ENCODE assay signal across 11 cellular contexts in the genomic region with DNA sequence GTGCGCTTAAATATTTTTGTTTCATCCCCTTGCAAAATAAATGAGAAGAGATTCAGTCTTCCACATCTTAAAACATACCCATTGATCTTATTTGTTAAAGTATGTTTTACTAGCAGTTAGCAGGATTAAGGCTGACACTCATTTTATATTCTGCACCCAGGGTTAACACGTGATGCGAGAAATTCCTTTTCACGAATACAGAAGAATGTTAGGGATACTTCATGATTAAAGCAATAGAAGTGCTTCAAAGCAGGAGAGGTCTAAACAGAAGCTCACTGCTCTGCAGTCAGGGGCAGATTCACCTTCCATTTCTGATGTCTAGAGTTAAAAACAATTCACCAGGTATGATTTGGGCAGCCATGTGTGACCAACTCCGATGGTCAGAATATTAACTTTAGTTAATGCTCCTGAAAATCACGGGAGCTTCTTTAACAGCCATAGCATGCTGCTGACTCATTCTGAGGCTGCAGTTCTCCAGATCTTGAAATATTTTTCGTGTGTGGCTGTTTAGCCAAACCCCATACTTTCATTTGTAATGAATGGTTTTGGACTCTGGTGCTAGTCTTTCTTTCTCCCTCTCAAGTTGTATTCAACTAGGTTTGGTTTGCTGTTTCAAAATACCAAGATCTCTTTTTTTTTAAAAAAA. TPM values are rescaled to one million over a fixed set of nuclear protein-coding genes. Genes with fewer than 3 reads are reported as not detected.
DNase-seq lines count a peak whose midpoint lies in the region; ATAC-seq and TF ChIP-seq lines count a peak whose summit lies in the region.
"Had no signal": no experiment of that assay in that cellular context is flagged by ENCODE, and none has a peak within 500 bp of the region (broad histone marks: within the 10 kb centered on the region; RNA-seq: fewer than 3 reads in every experiment).

No MANE protein-coding gene starts in this region.

- H3K9me3 ChIP-seq in effector memory CD4-positive, alpha-beta T cell (ENCODE audit: control insufficient read depth, low read length), result no peaks in the 10 kb centered on the region

- intact Hi-C loops in activated naive CD4-positive, alpha-beta T cell treated with anti-CD3 and anti-CD28 coated beads for 36 hours (cut with micrococcal nuclease), result no loop called here

- no peak overlapping the region for H3K27ac ChIP-seq in effector memory CD4-positive, alpha-beta T cell (ENCODE audit: insufficient read depth, low read length, poor library complexity, severe bottlenecking)

- no peaks in the 10 kb centered on the region for H3K4me1 ChIP-seq in effector memory CD4-positive, alpha-beta T cell (ENCODE audit: control insufficient read depth, insufficient read depth, low read length, poor library complexity, severe bottlenecking)

- no peak overlapping the region for H3K27ac Mint-ChIP-seq in activated naive CD4-positive, alpha-beta T cell treated with anti-CD3 and anti-CD28 coated beads for 36 hours
- H3K27ac Mint-ChIP-seq: T-helper 17 cell had no signal

- no peaks in the 10 kb centered on the region for H3K9me3 Mint-ChIP-seq in activated naive CD4-positive, alpha-beta T cell treated with anti-CD3 and anti-CD28 coated beads for 36 hours

- CTCF ChIA-PET in activated naive CD4-positive, alpha-beta T cell treated with anti-CD3 and anti-CD28 coated beads for 36 hours (lab: Charles Lee), result no interaction called here

- H3K27me3 ChIP-seq in effector memory CD4-positive, alpha-beta T cell (replicated peaks; ENCODE audit: control insufficient read depth, insufficient read depth, low read length, poor library complexity, severe bottlenecking), result no peaks in the 10 kb centered on the region
- H3K27me3 ChIP-seq: dorsolateral prefrontal cortex had no signal

- H3K4me3 Mint-ChIP-seq in activated naive CD4-positive, alpha-beta T cell treated with anti-CD3 and anti-CD28 coated beads for 36 hours, result no peak overlapping the region
- H3K4me3 Mint-ChIP-seq: T-helper 17 cell had no signal

- in situ Hi-C loops in astrocyte of the spinal cord (cut with HindIII; ENCODE audit: low sequenced_read_pairs), result no loop called here

- H3K36me3 Mint-ChIP-seq in activated naive CD4-positive, alpha-beta T cell treated with anti-CD3 and anti-CD28 coated beads for 36 hours (ENCODE audit: low read depth), result no peaks in the 10 kb centered on the region

- TF ChIP-seq CTCF in astrocyte of the spinal cord (IDR thresholded peaks at IDR 0.05; ENCODE audit: low read depth, low read length), result no peak

- ATAC-seq in HG02885 (IDR thresholded peaks at IDR 0.05; ENCODE audit: poor library complexity, unreplicated experiment), result peak; percentile 66
- ATAC-seq: T-helper 17 cell had no signal

- DNase-seq in AG20443 (ENCODE audit: low spot score), result peak; percentile 76
- peak; percentile 86 for DNase-seq in astrocyte of the spinal cord (ENCODE audit: low read depth, low spot score)
- DNase-seq in lung microvascular endothelial cell (ENCODE audit: low read depth in 2 of 2), result peak; percentile 52 to 74
- DNase-seq in DMS153 (lab: John Stamatoyannopoulos, UW), result no peak
- DNase-seq in GF-D8 (lab: John Stamatoyannopoulos, UW), result no peak
- DNase-seq in activated naive CD4-positive, alpha-beta T cell treated with anti-CD3 and anti-CD28 coated beads for 36 hours, result no peak
- DNase-seq in effector memory CD4-positive, alpha-beta T cell, result no peak
- DNase-seq: dorsolateral prefrontal cortex; stimulated activated CD4-positive, alpha-beta T cell treated with anti-CD3 and anti-CD28 coated beads, Interleukin-15, amount 100 ng/mL, for 24 hours; T-helper 17 cell had no signal

- H3K36me3 ChIP-seq in effector memory CD4-positive, alpha-beta T cell (ENCODE audit: control insufficient read depth, insufficient read depth, low read length), result no peaks in the 10 kb centered on the region

- H3K4me1 Mint-ChIP-seq in activated naive CD4-positive, alpha-beta T cell treated with anti-CD3 and anti-CD28 coated beads for 36 hours (ENCODE audit: low read depth), result no peaks in the 10 kb centered on the region

- no peaks in the 10 kb centered on the region for H3K27me3 Mint-ChIP-seq in activated naive CD4-positive, alpha-beta T cell treated with anti-CD3 and anti-CD28 coated beads for 36 hours (ENCODE audit: low read depth)

- no peak overlapping the region for H3K4me3 ChIP-seq in astrocyte of the spinal cord (ENCODE audit: low read depth, low read length)
- no peak overlapping the region for H3K4me3 ChIP-seq in effector memory CD4-positive, alpha-beta T cell (ENCODE audit: insufficient read depth, low read depth, low read length, poor library complexity, severe bottlenecking)
- H3K4me3 ChIP-seq: dorsolateral prefrontal cortex had no signal

RNA-seq across cellular contexts. Expression of gene BCAR3, which starts 19.7 kb away (rescaled TPM):
- total RNA-seq in lung microvascular endothelial cell, result 24.6 and 34.1 TPM in 2 replicates
- total RNA-seq in activated naive CD4-positive, alpha-beta T cell treated with anti-CD3 and anti-CD28 coated beads for 36 hours, result under 1 TPM; 0.42 to 0.55 TPM

Comparison
In these comparisons a context has a peak if more than half of its experiments do, and no peak if none do; other contexts are left out.
1. DNase-seq: peak in AG20443 (single experiment), astrocyte of the spinal cord (single experiment) and lung microvascular endothelial cell (2 of 2); none in DMS153 (single experiment), GF-D8 (single experiment), activated naive CD4-positive, alpha-beta T cell treated with anti-CD3 and anti-CD28 coated beads for 36 hours (single experiment) and effector memory CD4-positive, alpha-beta T cell (0 of 3).
2. RNA of gene BCAR3, which starts 19.7 kb away (total RNA-seq): 24.6 to 34.1 TPM in lung microvascular endothelial cell; 0.42 to 0.55 TPM in activated naive CD4-positive, alpha-beta T cell treated with anti-CD3 and anti-CD28 coated beads for 36 hours; every median in the first group is over 10 times any median in the second.